In the genomic region with DNA sequence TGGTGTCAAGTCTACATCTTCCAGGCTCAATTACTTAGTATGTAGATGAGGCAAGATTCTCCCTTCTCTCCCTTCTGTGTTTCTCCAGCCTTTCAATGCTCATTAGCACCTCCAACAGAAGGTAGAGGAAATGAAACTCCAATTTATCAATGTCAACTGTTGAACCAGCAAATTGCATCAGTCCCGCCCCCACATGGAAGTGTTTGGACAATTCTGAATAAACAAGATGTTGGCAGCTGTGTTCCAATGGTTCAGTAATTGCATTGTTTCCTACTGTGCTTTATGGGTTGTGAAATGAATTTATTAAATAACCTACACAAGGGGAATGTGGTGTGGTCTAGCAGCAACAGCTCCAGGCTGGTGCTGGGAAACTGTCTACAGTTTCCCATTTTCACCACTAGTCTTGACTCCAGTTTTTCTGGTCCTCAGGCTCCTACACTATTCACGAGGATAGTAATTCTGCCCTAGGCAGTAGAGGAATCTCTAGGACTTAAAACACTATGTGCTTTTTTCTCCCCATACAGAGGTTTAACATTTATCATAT, we compare ENCODE assay signal across 9 cellular contexts.
A peak's percentile ranks its signal among the peaks of the same experiment; 100 is the strongest.
DNase-seq lines count a peak whose midpoint lies in the region; TF ChIP-seq lines count a peak whose summit lies in the region.
"Had no signal": no experiment of that assay in that cellular context is flagged by ENCODE, and none has a peak within 500 bp of the region (broad histone marks: within the 10 kb centered on the region; RNA-seq: fewer than 3 reads in every experiment).

No MANE protein-coding gene starts in this region.

- H3K9ac ChIP-seq in endodermal cell (ENCODE audit: extremely low read depth, low read length, poor library complexity, severe bottlenecking): no peak overlapping the region

- no peaks in the 10 kb centered on the region for H3K9me3 ChIP-seq in endodermal cell (ENCODE audit: control insufficient read depth, low read length)
- H3K9me3 ChIP-seq in effector memory CD4-positive, alpha-beta T cell (ENCODE audit: control insufficient read depth, low read length): no peaks in the 10 kb centered on the region
- no peaks in the 10 kb centered on the region for H3K9me3 ChIP-seq in vagina

- H3K4me1 ChIP-seq in endodermal cell (ENCODE audit: control insufficient read depth, insufficient read depth, low read length): no peaks in the 10 kb centered on the region
- H3K4me1 ChIP-seq in effector memory CD4-positive, alpha-beta T cell (ENCODE audit: control insufficient read depth, insufficient read depth, low read length, poor library complexity, severe bottlenecking): no peaks in the 10 kb centered on the region
- H3K4me1 ChIP-seq in vagina: no peaks in the 10 kb centered on the region

- peak; percentile 56 for TF ChIP-seq CTCF in HFFc6 (IDR thresholded peaks at IDR 0.05)
- TF ChIP-seq CTCF in endodermal cell (conservative IDR thresholded peaks at IDR 0.05): peak; percentile 57
- no peak for TF ChIP-seq CTCF in vagina (IDR thresholded peaks at IDR 0.05)

- no peak overlapping the region for H3K27ac Mint-ChIP-seq in HFFc6
- H3K27ac Mint-ChIP-seq in endodermal cell: no peak overlapping the region

- H3K27ac ChIP-seq in endodermal cell (ENCODE audit: low read depth, low read length) (no peak overlapping the region), vagina (no peak overlapping the region)
- H3K27ac ChIP-seq in effector memory CD4-positive, alpha-beta T cell (ENCODE audit: insufficient read depth, low read length, poor library complexity, severe bottlenecking): no peak overlapping the region

- no peaks in the 10 kb centered on the region for H3K9me3 Mint-ChIP-seq in HFFc6
- no peaks in the 10 kb centered on the region for H3K9me3 Mint-ChIP-seq in endodermal cell

- H3K4me1 Mint-ChIP-seq in HFFc6 (ENCODE audit: low read depth) (peaks cover 56% of the 10 kb centered on the region), endodermal cell (no peaks in the 10 kb centered on the region)

- no peak for TF ChIP-seq POLR2A in vagina (IDR thresholded peaks at IDR 0.05)

- H3K27me3 Mint-ChIP-seq in HFFc6 (ENCODE audit: insufficient read depth) (peaks cover 2% of the 10 kb centered on the region; the same call in 1 of the 2 replicates), endodermal cell (ENCODE audit: insufficient read depth) (no peaks in the 10 kb centered on the region)

- H3K27me3 ChIP-seq in endodermal cell (ENCODE audit: control insufficient read depth, insufficient read depth, low read length, poor library complexity, severe bottlenecking): no peaks in the 10 kb centered on the region
- no peaks in the 10 kb centered on the region for H3K27me3 ChIP-seq in effector memory CD4-positive, alpha-beta T cell (replicated peaks; ENCODE audit: control insufficient read depth, insufficient read depth, low read length, poor library complexity, severe bottlenecking)
- H3K27me3 ChIP-seq in vagina: no peaks in the 10 kb centered on the region

- H3K4me3 ChIP-seq in endodermal cell (ENCODE audit: low read length): no peak overlapping the region
- H3K4me3 ChIP-seq in effector memory CD4-positive, alpha-beta T cell (ENCODE audit: insufficient read depth, low read depth, low read length, poor library complexity, severe bottlenecking): no peak overlapping the region
- no peak overlapping the region for H3K4me3 ChIP-seq in vagina

- intact Hi-C loops in vagina (cut with DNase I): no loop called here

- peaks cover 16% of the 10 kb centered on the region for H3K36me3 Mint-ChIP-seq in HFFc6 (ENCODE audit: low read depth)
- H3K36me3 Mint-ChIP-seq in endodermal cell (ENCODE audit: low read depth): no peaks in the 10 kb centered on the region

- H3K4me3 Mint-ChIP-seq in HFFc6: no peak overlapping the region
- H3K4me3 Mint-ChIP-seq in endodermal cell: no peak overlapping the region

- H3K36me3 ChIP-seq in endodermal cell (ENCODE audit: control insufficient read depth, insufficient read depth, low read length) (no peaks in the 10 kb centered on the region), vagina (no peaks in the 10 kb centered on the region)
- no peaks in the 10 kb centered on the region for H3K36me3 ChIP-seq in effector memory CD4-positive, alpha-beta T cell (ENCODE audit: control insufficient read depth, insufficient read depth, low read length)

- peak; percentile 75 for DNase-seq in CD1c-positive myeloid dendritic cell (ENCODE audit: extremely low spot score)
- DNase-seq in HFFc6: no peak
- peak; percentile 96 for DNase-seq in NCI-H2196 treated with DMSO at 0.1 percent for 48 hours (lab: John Stamatoyannopoulos, UW; ENCODE audit: unreplicated experiment)
- DNase-seq in endodermal cell: no peak
- no peak for DNase-seq in effector memory CD4-positive, alpha-beta T cell
- no peak for DNase-seq in activated CD4-positive, alpha-beta T cell treated with anti-CD3 and anti-CD28 coated beads, Interleukin-2, amount 50 U/mL, for 1 hour
- no peak for DNase-seq in vagina (ENCODE audit: extremely low spot score in 2 of 2)
- DNase-seq in activated CD8-positive, alpha-beta memory T cell treated with anti-CD3 and anti-CD28 coated beads for 24 hours: no peak
- DNase-seq: central memory CD4-positive, alpha-beta T cell had no signal

- WGBS in endodermal cell (ENCODE audit: insufficient coverage in 1 of 2, insufficient read length in 1 of 2), 2 experiments: 50 to 88% methylated on average over 1 to 2 of the region's 2 CpGs

Comparison
In these comparisons a context has a peak if more than half of its experiments do, and no peak if none do; other contexts are left out.
1. DNase-seq: peak in CD1c-positive myeloid dendritic cell (single experiment) and NCI-H2196 treated with DMSO at 0.1 percent for 48 hours (single experiment); none in HFFc6 (single experiment), endodermal cell (single experiment), effector memory CD4-positive, alpha-beta T cell (0 of 3), activated CD4-positive, alpha-beta T cell treated with anti-CD3 and anti-CD28 coated beads, Interleukin-2, amount 50 U/mL, for 1 hour (single experiment), vagina (0 of 2) and activated CD8-positive, alpha-beta memory T cell treated with anti-CD3 and anti-CD28 coated beads for 24 hours (single experiment).
2. CTCF ChIP-seq: peak in HFFc6 (single experiment) and endodermal cell (single experiment); none in vagina (0 of 3).